In genomic region chr12:40970320-40970907, GRCh38 we compare ENCODE assay signal across 13 cellular contexts.
DNase-seq lines count a peak whose midpoint lies in the region; ATAC-seq and TF ChIP-seq lines count a peak whose summit lies in the region.
"Had no signal": no experiment of that assay in that cellular context is flagged by ENCODE, and none has a peak within 500 bp of the region (broad histone marks: within the 10 kb centered on the region; RNA-seq: fewer than 3 reads in every experiment).

No MANE protein-coding gene starts in this region.

- ATAC-seq in GM21528 (IDR thresholded peaks at IDR 0.05; ENCODE audit: low FRiP score, unreplicated experiment) (no peak), HG03108 (IDR thresholded peaks at IDR 0.05; ENCODE audit: unreplicated experiment) (no peak)
- ATAC-seq: left colon; stimulated activated naive B cell treated with anti-CD40 and anti-IgM and Interleukin-4, amounts not matched to agents 10 μg/mL and 1 μg/mL and 100 μg/mL, for 72 hours had no signal

- H3K4me3 Mint-ChIP-seq in neural crest cell = no peak overlapping the region
- H3K4me3 Mint-ChIP-seq: stimulated activated naive B cell treated with anti-CD40 and anti-IgM and Interleukin-4, amounts not matched to agents 10 μg/mL and 1 μg/mL and 100 μg/mL, for 72 hours had no signal

- no peak overlapping the region for H3K27ac ChIP-seq in VCaP
- H3K27ac ChIP-seq: cardiac muscle cell, neutrophil had no signal

- no peak overlapping the region for H3K27ac Mint-ChIP-seq in neural crest cell (ENCODE audit: unreplicated experiment)
- H3K27ac Mint-ChIP-seq: stimulated activated naive B cell treated with anti-CD40 and anti-IgM and Interleukin-4, amounts not matched to agents 10 μg/mL and 1 μg/mL and 100 μg/mL, for 72 hours had no signal

- TF ChIP-seq CTCF in VCaP (conservative IDR thresholded peaks at IDR 0.05) (peak; percentile 78), neural crest cell (conservative IDR thresholded peaks at IDR 0.05) (peak; percentile 44)

- peaks cover 2% of the 10 kb centered on the region for H3K4me1 Mint-ChIP-seq in neural crest cell
- H3K4me1 Mint-ChIP-seq: stimulated activated naive B cell treated with anti-CD40 and anti-IgM and Interleukin-4, amounts not matched to agents 10 μg/mL and 1 μg/mL and 100 μg/mL, for 72 hours had no signal

- H3K27me3 Mint-ChIP-seq in neural crest cell (ENCODE audit: low read depth) = no peaks in the 10 kb centered on the region

- DNase-seq in NCI-H1694 treated with DMSO at 0.1 percent for 48 hours (lab: John Stamatoyannopoulos, UW) (peak; percentile 3), NCI-H1694 (lab: John Stamatoyannopoulos, UW) (no peak), LoVo (ENCODE audit: low spot score) (peak; percentile 12), neural crest cell (ENCODE audit: low read depth, low spot score) (no peak), NCI-H226 (no peak)
- DNase-seq: left colon; MV-4-11; stimulated activated naive B cell treated with anti-CD40 and anti-IgM and Interleukin-4, amounts not matched to agents 10 μg/mL and 1 μg/mL and 100 μg/mL, for 72 hours had no signal

- H3K9me3 Mint-ChIP-seq in neural crest cell = no peaks in the 10 kb centered on the region
- H3K9me3 Mint-ChIP-seq: stimulated activated naive B cell treated with anti-CD40 and anti-IgM and Interleukin-4, amounts not matched to agents 10 μg/mL and 1 μg/mL and 100 μg/mL, for 72 hours had no signal

- H3K36me3 Mint-ChIP-seq in neural crest cell (ENCODE audit: low read depth) = no peaks in the 10 kb centered on the region
- H3K36me3 Mint-ChIP-seq: stimulated activated naive B cell treated with anti-CD40 and anti-IgM and Interleukin-4, amounts not matched to agents 10 μg/mL and 1 μg/mL and 100 μg/mL, for 72 hours had no signal

Comparison
In these comparisons a context has a peak if more than half of its experiments do, and no peak if none do; other contexts are left out.
1. DNase-seq: peak in NCI-H1694 treated with DMSO at 0.1 percent for 48 hours (single experiment) and LoVo (single experiment); none in NCI-H1694 (single experiment), neural crest cell (single experiment) and NCI-H226 (single experiment).